In the genomic region with DNA sequence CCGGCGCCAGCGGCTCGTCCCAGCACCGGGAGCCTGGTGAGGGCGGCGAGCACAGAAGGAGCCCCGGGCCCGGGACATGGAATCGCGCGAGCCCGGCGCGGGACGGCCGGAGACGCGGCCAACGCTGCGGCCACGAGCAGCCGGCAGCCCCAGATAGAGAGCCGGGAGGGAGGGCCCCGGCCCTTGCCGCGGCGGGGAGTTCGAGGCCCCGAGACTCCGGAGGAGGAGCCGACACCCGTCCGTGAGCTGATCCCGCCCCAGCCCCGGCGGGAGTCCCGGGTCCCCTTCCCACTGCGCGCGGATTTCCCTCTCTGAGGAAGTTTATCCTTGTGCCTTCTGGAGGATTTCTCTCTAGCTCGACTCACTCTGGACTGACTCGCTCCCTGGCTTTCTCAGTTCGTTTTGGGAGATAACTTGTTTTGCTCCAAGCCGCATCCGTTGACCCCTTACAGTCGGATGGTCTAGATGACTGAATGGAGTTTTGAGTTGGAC, we compare ENCODE assay signal across 8 cellular contexts. TPM values are rescaled to one million over a fixed set of nuclear protein-coding genes. Genes with fewer than 3 reads are reported as not detected.
DNase-seq lines count a peak whose midpoint lies in the region; ATAC-seq and TF ChIP-seq lines count a peak whose summit lies in the region.

No MANE protein-coding gene starts in this region.

- H3K4me1 ChIP-seq in endocrine pancreas (ENCODE audit: control insufficient read depth, insufficient read depth, low read length) = peaks cover 30% of the 10 kb centered on the region
- peaks cover 0 to 67% (median 40%) of the 10 kb centered on the region in 4 donors for H3K4me1 ChIP-seq in tibial artery

- H3K4me3 ChIP-seq in WERI-Rb-1 (ENCODE audit: low read depth, low read length) = peak overlapping the region; percentile 98
- peak overlapping the region; percentile 99 for H3K4me3 ChIP-seq in endocrine pancreas (ENCODE audit: control insufficient read depth, insufficient read depth, low read length)
- peak overlapping the region; percentile 82 to 88 for H3K4me3 ChIP-seq in tibial artery

- H3K9me3 ChIP-seq in WERI-Rb-1 (ENCODE audit: severe bottlenecking) (no peaks in the 10 kb centered on the region), endocrine pancreas (ENCODE audit: control insufficient read depth, low read length) (no peaks in the 10 kb centered on the region), tibial artery (no peaks in the 10 kb centered on the region)

- TF ChIP-seq CTCF in WERI-Rb-1 (IDR thresholded peaks at IDR 0.05; ENCODE audit: low read depth, low read length) = no peak
- TF ChIP-seq CTCF in tibial artery (IDR thresholded peaks at IDR 0.05) = no peak

- peak; percentile 34 for ATAC-seq in HG03460 (IDR thresholded peaks at IDR 0.05; ENCODE audit: unreplicated experiment)

- H3K27ac ChIP-seq in WERI-Rb-1 (peak overlapping the region; percentile 90), tibial artery (peak overlapping the region; percentile 96 to 98)

- intact Hi-C loops in tibial artery (cut with DNase I; ENCODE audit: low total_unique reads) = loop anchor here (10.0 kb wide), 1 partner anchor 98 kb away; no protein-coding TSS in a partner anchor

- peak overlapping the region; percentile 99 for H3K9ac ChIP-seq in endocrine pancreas (ENCODE audit: control insufficient read depth, insufficient read depth, low read length)

- H3K36me3 ChIP-seq in WERI-Rb-1 (peaks cover 3% of the 10 kb centered on the region; the same call in 1 of the 2 replicates), endocrine pancreas (ENCODE audit: control insufficient read depth, insufficient read depth, low read length) (no peaks in the 10 kb centered on the region), tibial artery (no peaks in the 10 kb centered on the region)

- DNase-seq in AG08396 (ENCODE audit: low spot score) (peak; percentile 66), GM19238 (ENCODE audit: insufficient read length, low spot score) (peak; percentile 63), WERI-Rb-1 (peak; percentile 67), mucosa of gallbladder (ENCODE audit: low spot score) (peak; percentile 30), tibial artery (no peak), NOMO-1 treated with DMSO at 0.1 percent for 48 hours (lab: John Stamatoyannopoulos, UW; ENCODE audit: unreplicated experiment) (no peak)

- H3K27me3 ChIP-seq in WERI-Rb-1 (ENCODE audit: insufficient read depth, low read depth, severe bottlenecking) (no peaks in the 10 kb centered on the region), endocrine pancreas (ENCODE audit: control insufficient read depth, insufficient read depth, low read length) (no peaks in the 10 kb centered on the region), tibial artery (no peaks in the 10 kb centered on the region)

RNA-seq across cellular contexts. Expression of a gene that starts 0.5 kb away (rescaled TPM):
- total RNA-seq in mucosa of gallbladder = 127 TPM

RNA-seq across cellular contexts. Expression of a gene that starts 11.6 kb away (rescaled TPM):
- total RNA-seq in mucosa of gallbladder = 9.8 TPM

Comparison
In these comparisons a context has a peak if more than half of its experiments do, and no peak if none do; other contexts are left out.
1. DNase-seq: peak in AG08396 (single experiment), GM19238 (single experiment), WERI-Rb-1 (single experiment) and mucosa of gallbladder (single experiment); none in tibial artery (0 of 2) and NOMO-1 treated with DMSO at 0.1 percent for 48 hours (single experiment).
2. Peak in every context shown above with its lines, with median percentiles within 50 percentile points of each other: H3K4me3 ChIP-seq.